In genomic region chr1:207052736-207053545, GRCh38 we compare ENCODE assay signal across 8 cellular contexts.
DNase-seq lines count a peak whose midpoint lies in the region; ATAC-seq and TF ChIP-seq lines count a peak whose summit lies in the region.

PFKFB2 (plus strand) TSS chr1:207053275; CDS start chr1:207054718, 1,443 bp downstream.

- no peaks in the 10 kb centered on the region for H3K27me3 ChIP-seq in layer of hippocampus (ENCODE audit: control insufficient read depth, insufficient read depth, low read length)

- DNase-seq in AML-193 (lab: John Stamatoyannopoulos, UW) (peak; percentile 72 to 73), NCI-H524 (lab: John Stamatoyannopoulos, UW) (peak; percentile 96 to 98), cortex of kidney (lab: John Stamatoyannopoulos, UW) (peak; percentile 57)
- peak; percentile 88 to 91 for DNase-seq in activated CD4-positive, alpha-beta T cell treated with anti-CD3 and anti-CD28 coated beads, Interleukin-2, amount 50 U/mL, for 24 hours (ENCODE audit: low read depth in 1 of 2, low spot score in 1 of 2)
- peak; percentile 81 to 95 for DNase-seq in stimulated activated CD4-positive, alpha-beta T cell treated with anti-CD3 and anti-CD28 coated beads, Interleukin-1b, Interleukin-23, amount 100 ng/mL, for 1 hour (ENCODE audit: low read depth in 2 of 2)

- TF ChIP-seq POLR2A in GM19193 (IDR thresholded peaks at IDR 0.05; ENCODE audit: extremely low read depth, insufficient read depth, insufficient read length) = peak; percentile 75

- peak within 1 kb of the TSS; percentile 87 for H3K27ac ChIP-seq in layer of hippocampus (ENCODE audit: low read depth, low read length)

- peak; percentile 54 for ATAC-seq in HG03378 (IDR thresholded peaks at IDR 0.05; ENCODE audit: unreplicated experiment)

Comparison
In these comparisons a context has a peak if more than half of its experiments do, and no peak if none do; other contexts are left out.
1. Peak in every context shown above with its lines: DNase-seq, ATAC-seq and H3K27ac ChIP-seq.